In the genomic region with DNA sequence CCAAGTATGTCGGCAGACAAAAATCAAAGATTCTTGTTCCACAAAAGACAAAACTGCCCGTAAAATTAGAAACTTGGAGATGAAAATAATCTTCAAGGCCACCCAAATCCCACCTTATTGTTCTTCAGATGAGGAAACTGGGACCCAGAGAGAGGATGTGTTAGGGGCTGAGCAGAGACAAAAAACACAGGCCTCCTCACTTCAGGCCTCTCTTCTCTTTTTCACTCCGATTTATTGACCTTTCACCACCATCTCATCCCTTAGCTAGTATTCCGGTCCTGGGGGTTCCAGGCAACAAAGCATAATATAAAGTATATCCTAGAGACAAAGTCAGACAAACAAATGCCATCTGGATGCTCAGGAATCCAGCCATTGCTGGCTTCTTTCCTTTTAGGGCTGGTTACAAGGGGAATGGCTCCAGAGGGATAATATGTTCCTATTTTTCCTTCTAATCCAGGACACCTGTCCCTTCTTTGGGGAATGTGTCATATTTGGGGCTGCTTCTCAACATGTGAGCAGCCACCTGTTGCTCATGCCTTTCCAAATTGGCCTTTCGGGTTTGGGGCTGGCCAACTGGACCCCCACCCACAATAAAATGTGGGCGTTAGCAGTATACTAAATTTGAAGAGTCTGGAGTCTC, we compare ENCODE assay signal across 15 cellular contexts. TPM values are rescaled to one million over a fixed set of nuclear protein-coding genes. Genes with fewer than 3 reads are reported as not detected.
DNase-seq lines count a peak whose midpoint lies in the region; ATAC-seq and TF ChIP-seq lines count a peak whose summit lies in the region.
"Had no signal": no experiment of that assay in that cellular context is flagged by ENCODE, and none has a peak within 500 bp of the region (broad histone marks: within the 10 kb centered on the region; RNA-seq: fewer than 3 reads in every experiment).

No MANE protein-coding gene starts in this region.

- no peaks in the 10 kb centered on the region for H3K36me3 Mint-ChIP-seq in CD14-positive monocyte
- H3K36me3 Mint-ChIP-seq: activated naive CD4-positive, alpha-beta T cell treated with anti-CD3 and anti-CD28 coated beads, Interleukin-2, amount 50 U/mL, for 72 hours; CD8-positive, alpha-beta T cell; naive B cell had no signal

- intact Hi-C loops in CD14-positive monocyte (cut with micrococcal nuclease) (no loop called here), sciatic nerve (cut with DNase I) (loop anchor here (5.0 kb wide), 1 partner anchor 87 kb away; a partner anchor contains a TSS)

- peaks cover 3 to 7% (median 4%) of the 10 kb centered on the region in 3 donors for H3K27me3 Mint-ChIP-seq in CD14-positive monocyte (ENCODE audit: low read depth in 3 of 3)

- H3K9me3 Mint-ChIP-seq in CD14-positive monocyte: no peaks in the 10 kb centered on the region
- H3K9me3 Mint-ChIP-seq: activated naive CD4-positive, alpha-beta T cell treated with anti-CD3 and anti-CD28 coated beads, Interleukin-2, amount 50 U/mL, for 72 hours; activated T-helper 17 cell treated with anti-CD3 and anti-CD28 coated beads, Interleukin-2, amount 50 U/mL, for 72 hours; CD8-positive, alpha-beta T cell; central memory CD8-positive, alpha-beta T cell; naive B cell had no signal

- ATAC-seq in sciatic nerve: peak; percentile 6
- no peak for ATAC-seq in HG02973 (IDR thresholded peaks at IDR 0.05; ENCODE audit: unreplicated experiment)
- no peak for ATAC-seq in GM18511 (IDR thresholded peaks at IDR 0.05; ENCODE audit: unreplicated experiment)
- ATAC-seq: activated naive CD4-positive, alpha-beta T cell treated with anti-CD3 and anti-CD28 coated beads, Interleukin-2, amount 50 U/mL, for 72 hours; activated T-helper 17 cell treated with anti-CD3 and anti-CD28 coated beads, Interleukin-2, amount 50 U/mL, for 72 hours; CD8-positive, alpha-beta T cell; T-helper 17 cell had no signal

- peak overlapping the region; percentile 54 for H3K27ac ChIP-seq in epithelial cell of prostate

- TF ChIP-seq CTCF in CD14-positive monocyte (IDR thresholded peaks at IDR 0.05): peak; percentile 14

- H3K4me1 Mint-ChIP-seq in CD14-positive monocyte: peaks cover 8% of the 10 kb centered on the region
- H3K4me1 Mint-ChIP-seq: activated T-helper 17 cell treated with anti-CD3 and anti-CD28 coated beads, Interleukin-2, amount 50 U/mL, for 72 hours; central memory CD8-positive, alpha-beta T cell; naive B cell had no signal

- DNase-seq in CD14-positive monocyte (ENCODE audit: low spot score) (no peak), LHCN-M2 (ENCODE audit: low read depth) (peak; percentile 68), epithelial cell of prostate (ENCODE audit: low read depth, low spot score) (no peak), sciatic nerve (ENCODE audit: low spot score) (no peak), T-helper 9 cell (no peak)
- DNase-seq: activated CD4-positive, alpha-beta T cell treated with anti-CD3 and anti-CD28 coated beads, Interleukin-2, amount 50 U/mL, for 1 hour; CD8-positive, alpha-beta T cell; naive B cell; NCI-H2081 treated with DMSO at 0.1 percent for 48 hours; T-helper 17 cell had no signal

- no peak overlapping the region for H3K27ac Mint-ChIP-seq in CD14-positive monocyte
- H3K27ac Mint-ChIP-seq: activated naive CD4-positive, alpha-beta T cell treated with anti-CD3 and anti-CD28 coated beads, Interleukin-2, amount 50 U/mL, for 72 hours; activated T-helper 17 cell treated with anti-CD3 and anti-CD28 coated beads, Interleukin-2, amount 50 U/mL, for 72 hours; CD8-positive, alpha-beta T cell; T-helper 17 cell had no signal

- H3K4me3 Mint-ChIP-seq in CD14-positive monocyte: no peak overlapping the region
- H3K4me3 Mint-ChIP-seq: activated T-helper 17 cell treated with anti-CD3 and anti-CD28 coated beads, Interleukin-2, amount 50 U/mL, for 72 hours; CD8-positive, alpha-beta T cell; central memory CD8-positive, alpha-beta T cell; naive B cell; T-helper 17 cell had no signal

RNA-seq across cellular contexts. Expression of a gene that starts 42.2 kb away (rescaled TPM):
- not detected for polyA plus RNA-seq in CD14-positive monocyte
- total RNA-seq in LHCN-M2 (2014; rRNA removed) (5.9 and 6.4 TPM in 2 replicates), sciatic nerve (54.8 TPM)
- 9.2 TPM for polyA plus RNA-seq in LHCN-M2 (2012)
